ENCODE assay signal across 8 cellular contexts in genomic region chr7:15720849-15721471, GRCh38. TPM values are rescaled to one million over a fixed set of nuclear protein-coding genes. Genes with fewer than 3 reads are reported as not detected.
DNase-seq lines count a peak whose midpoint lies in the region; ATAC-seq, FAIRE-seq and TF ChIP-seq lines count a peak whose summit lies in the region.

No MANE protein-coding gene starts in this region.

- peak; percentile 79 for TF ChIP-seq CTCF in D721Med (IDR thresholded peaks at IDR 0.05; ENCODE audit: insufficient read depth, missing control alignments)
- TF ChIP-seq CTCF in HFFc6 (IDR thresholded peaks at IDR 0.05), result peak; percentile 94
- TF ChIP-seq CTCF in OCI-LY7 (conservative IDR thresholded peaks at IDR 0.05; ENCODE audit: low read length), result peak; percentile 94
- TF ChIP-seq CTCF in endothelial cell (IDR thresholded peaks at IDR 0.05; ENCODE audit: unreplicated experiment), result peak; percentile 96
- peak; percentile 72 for TF ChIP-seq CTCF in osteocyte (IDR thresholded peaks at IDR 0.05)

- no peaks in the 10 kb centered on the region for H3K4me1 ChIP-seq in OCI-LY7 (ENCODE audit: insufficient read depth, low read length, poor library complexity, severe bottlenecking)

- no peaks in the 10 kb centered on the region for H3K9me3 ChIP-seq in OCI-LY7 (ENCODE audit: low read length)

- H3K27ac ChIP-seq in OCI-LY7 (ENCODE audit: low read depth, low read length, poor library complexity, severe bottlenecking), result no peak overlapping the region

- no peak overlapping the region for H3K4me2 ChIP-seq in OCI-LY7 (ENCODE audit: low read length)

- POLR2A ChIA-PET in OCI-LY7 (lab: Charles Lee), result interaction anchor here (0.7 to 1.7 kb wide), 3 partner anchors 9 to 21 kb away, joined by 3 to 7 read pairs (median 4); no protein-coding TSS in a partner anchor

- H3K9me2 ChIP-seq in OCI-LY7 (ENCODE audit: insufficient read depth, low read length), result no peaks in the 10 kb centered on the region

- no peaks in the 10 kb centered on the region for H3K36me3 ChIP-seq in OCI-LY7 (ENCODE audit: insufficient read depth, low read length)

- no peak overlapping the region for H3K4me3 Mint-ChIP-seq in HFFc6
- no peak overlapping the region for H3K4me3 Mint-ChIP-seq in endothelial cell (ENCODE audit: unreplicated experiment)
- no peak overlapping the region for H3K4me3 Mint-ChIP-seq in osteocyte (ENCODE audit: unreplicated experiment)

- H3K9me3 Mint-ChIP-seq in HFFc6 (no peaks in the 10 kb centered on the region), endothelial cell (ENCODE audit: unreplicated experiment) (no peaks in the 10 kb centered on the region), osteocyte (ENCODE audit: unreplicated experiment) (no peaks in the 10 kb centered on the region)

- no peaks in the 10 kb centered on the region for H3K4me1 Mint-ChIP-seq in HFFc6 (ENCODE audit: low read depth)
- H3K4me1 Mint-ChIP-seq in endothelial cell (ENCODE audit: unreplicated experiment), result peaks cover 6% of the 10 kb centered on the region
- peaks cover 25% of the 10 kb centered on the region for H3K4me1 Mint-ChIP-seq in osteocyte (ENCODE audit: unreplicated experiment)

- DNase-seq in D721Med (ENCODE audit: insufficient read length, low spot score) (no peak), HFFc6 (peak; percentile 36), OCI-LY7 (ENCODE audit: low spot score) (peak; percentile 22), endothelial cell (ENCODE audit: low spot score) (peak; percentile 17), osteocyte (ENCODE audit: extremely low spot score, unreplicated experiment) (no peak), GOT3 (lab: John Stamatoyannopoulos, UW) (no peak)

- no peak overlapping the region for H3K4me3 ChIP-seq in OCI-LY7 (ENCODE audit: low read depth, low read length, poor library complexity, severe bottlenecking)

- H3K27ac Mint-ChIP-seq in HFFc6 (no peak overlapping the region), endothelial cell (ENCODE audit: unreplicated experiment) (peak overlapping the region; percentile 57), osteocyte (ENCODE audit: unreplicated experiment) (no peak overlapping the region)

- no TSS peak for BruUV-seq in OCI-LY7 (replicated peaks; lab: Mats Ljungman, UMichigan)

- peak; percentile 72 for FAIRE-seq in D721Med (lab: Jason Lieb, UNC)

- CTCF ChIA-PET in OCI-LY7 (lab: Charles Lee; ENCODE audit: unreplicated experiment), result no interaction called here

- H3K27me3 Mint-ChIP-seq in HFFc6 (ENCODE audit: insufficient read depth) (no peaks in the 10 kb centered on the region), endothelial cell (ENCODE audit: unreplicated experiment) (no peaks in the 10 kb centered on the region), osteocyte (ENCODE audit: unreplicated experiment) (no peaks in the 10 kb centered on the region)

- no peaks in the 10 kb centered on the region for H3K79me2 ChIP-seq in OCI-LY7 (ENCODE audit: insufficient read depth, low read depth, low read length)

- ATAC-seq in GM19452 (IDR thresholded peaks at IDR 0.05; ENCODE audit: unreplicated experiment), result no peak
- no peak for ATAC-seq in GM18511 (IDR thresholded peaks at IDR 0.05; ENCODE audit: unreplicated experiment)

- H2AFZ ChIP-seq in OCI-LY7 (ENCODE audit: low read length), result no peak overlapping the region

- intact Hi-C loops in OCI-LY7 (cut with micrococcal nuclease; ENCODE audit: unreplicated experiment), result no loop called here

- H4K20me1 ChIP-seq in OCI-LY7 (ENCODE audit: insufficient read depth, low read length), result no peaks in the 10 kb centered on the region

- no peaks in the 10 kb centered on the region for H3K36me3 Mint-ChIP-seq in HFFc6 (ENCODE audit: low read depth)
- no peaks in the 10 kb centered on the region for H3K36me3 Mint-ChIP-seq in endothelial cell (ENCODE audit: low read depth, unreplicated experiment)
- no peaks in the 10 kb centered on the region for H3K36me3 Mint-ChIP-seq in osteocyte (ENCODE audit: unreplicated experiment)

RNA-seq across cellular contexts. Expression of gene MEOX2, which starts 34.5 kb away (rescaled TPM):
- not detected for total RNA-seq in HFFc6 (2021; fragmentation: NEBNext Ultra II Directional; extraction: Animal tissue kit (Norgen Biotek cat#: 25700))
- not detected in 2 replicates for total RNA-seq in OCI-LY7 (2014; rRNA removed; shearing (Covaris generic))
- total RNA-seq in OCI-LY7 (2022) (not detected in 2 replicates), endothelial cell (ENCODE audit: unreplicated experiment) (0.10 TPM), osteocyte (24.5 and 24.8 TPM in 2 replicates)

Comparison
In these comparisons a context has a peak if more than half of its experiments do, and no peak if none do; other contexts are left out.
1. DNase-seq: peak in HFFc6 (single experiment), OCI-LY7 (single experiment) and endothelial cell (single experiment); none in D721Med (single experiment), osteocyte (single experiment) and GOT3 (single experiment).
2. RNA of gene MEOX2, which starts 34.5 kb away (total RNA-seq): 24.5 to 24.8 TPM in osteocyte; 0.10 TPM in endothelial cell (single experiment), not detected in OCI-LY7 and not detected in HFFc6; every median in the first group is over 10 times any median in the second.
3. Peak in every context shown above with its lines, with median percentiles within 50 percentile points of each other: CTCF ChIP-seq.